17 cellular contexts compared by ENCODE assay signal in genomic region chr20:45863543-45864470, GRCh38. TPM values are rescaled to one million over a fixed set of nuclear protein-coding genes. Genes with fewer than 3 reads are reported as not detected.
DNase-seq lines count a peak whose midpoint lies in the region; ATAC-seq, FAIRE-seq and TF ChIP-seq lines count a peak whose summit lies in the region.
"Had no signal": no experiment of that assay in that cellular context is flagged by ENCODE, and none has a peak within 500 bp of the region (broad histone marks: within the 10 kb centered on the region; RNA-seq: fewer than 3 reads in every experiment).

No MANE protein-coding gene starts in this region.

- H3K27ac Mint-ChIP-seq in glutamatergic neuron (ENCODE audit: unreplicated experiment) = no peak overlapping the region

- no peaks in the 10 kb centered on the region for H3K79me2 ChIP-seq in HepG2 (ENCODE audit: insufficient read depth, low read length)

- no TSS peak for BruUV-seq in HepG2 (replicated peaks; lab: Mats Ljungman, UMichigan)

- no peak overlapping the region for H3K4me3 Mint-ChIP-seq in glutamatergic neuron (ENCODE audit: unreplicated experiment)

- no peaks in the 10 kb centered on the region for H3K36me3 Mint-ChIP-seq in glutamatergic neuron (ENCODE audit: unreplicated experiment)

- H3K4me3 ChIP-seq in HepG2 (replicated peaks in 1 of 3; ENCODE audit: insufficient read depth in 1 of 3, low read depth in 2 of 3, low read length in 3 of 3) = 0 out of 6 replicates have a peak overlapping the region, but pooled peaks of 1 of the 3 experiments have one; percentile 8
- H3K4me3 ChIP-seq: PC-9 had no signal

- H4K20me1 ChIP-seq in HepG2 (ENCODE audit: insufficient read depth, low read length) = no peaks in the 10 kb centered on the region

- no peaks in the 10 kb centered on the region for H3K9me3 Mint-ChIP-seq in glutamatergic neuron (ENCODE audit: unreplicated experiment)

- no peaks in the 10 kb centered on the region for H3K27me3 ChIP-seq in HepG2 (ENCODE audit: control insufficient read depth in 1 of 2, insufficient read depth in 2 of 2, low read length in 2 of 2)

- H3K9ac ChIP-seq in HepG2 (ENCODE audit: insufficient read depth, low read depth, low read length) = no peak overlapping the region

- ATAC-seq in HepG2 = peak; percentile 98
- ATAC-seq in GM18505 (IDR thresholded peaks at IDR 0.05; ENCODE audit: unreplicated experiment) = no peak

- H3K9me3 ChIP-seq in HepG2 (ENCODE audit: low read length) = no peaks in the 10 kb centered on the region

- intact Hi-C loops in HepG2 (cut with micrococcal nuclease; ENCODE audit: unreplicated experiment) = no loop called here

- no peak overlapping the region for H2AFZ ChIP-seq in HepG2 (ENCODE audit: low read length)
- H2AFZ ChIP-seq: PC-9 had no signal

- no peak; the same call in 1 of the 2 replicates for TF ChIP-seq RAD21 in HepG2 (CRISPR knock-in tag; IDR thresholded peaks at IDR 0.05)

- TF ChIP-seq CTCF in HepG2 (CRISPR knock-in tag; IDR thresholded peaks at IDR 0.05) = no peak; the same call in 1 of the 2 replicates
- TF ChIP-seq CTCF in glutamatergic neuron (IDR thresholded peaks at IDR 0.05; ENCODE audit: partially characterized antibody, unreplicated experiment) = no peak

- peak overlapping the region; percentile 63 for H3K27ac ChIP-seq in HepG2 (ENCODE audit: extremely low read length, insufficient read depth, low read length)
- H3K27ac ChIP-seq: PC-9 had no signal

- no peaks in the 10 kb centered on the region for H3K36me3 ChIP-seq in HepG2 (replicated peaks in 1 of 2; ENCODE audit: control insufficient read depth in 1 of 2, insufficient read depth in 2 of 2, low read length in 2 of 2)

- CTCF ChIA-PET in HepG2 (lab: Yijun Ruan, JAX; ENCODE audit: low intra/inter-chr PET ratio, low total read pairs) = no interaction called here

- in situ Hi-C loops in HepG2 (cut with HindIII; ENCODE audit: extremely low pct_ligation_motif_present, low pct_unique_long_range_greater_than_20kb) = no loop called here

- peak overlapping the region; percentile 57 for H3K4me2 ChIP-seq in HepG2 (ENCODE audit: low read depth, low read length)
- H3K4me2 ChIP-seq: PC-9 had no signal

- peak; percentile 85 for FAIRE-seq in HepG2 (lab: Jason Lieb, UNC)
- FAIRE-seq: GM12892 had no signal

- no peaks in the 10 kb centered on the region for H3K27me3 Mint-ChIP-seq in glutamatergic neuron (ENCODE audit: unreplicated experiment)

- no peak for TF ChIP-seq POLR2A in HepG2 (IDR thresholded peaks at IDR 0.05; ENCODE audit: insufficient read depth in 1 of 2, low read depth in 2 of 2, low read length in 2 of 2)
- no peak for TF ChIP-seq POLR2A in GM18505 (IDR thresholded peaks at IDR 0.05; ENCODE audit: borderline replicate concordance, extremely low read depth, insufficient read depth, insufficient read length)

- peaks cover 92% of the 10 kb centered on the region for H3K4me1 ChIP-seq in HepG2 (ENCODE audit: insufficient read depth, low read length)

- WGBS in HepG2 (ENCODE audit: low lambda C conversion rate) = 17% methylated on average over 7 of the region's 7 CpGs

- H3K4me1 Mint-ChIP-seq in glutamatergic neuron (ENCODE audit: low read depth, unreplicated experiment) = no peaks in the 10 kb centered on the region

- POLR2A ChIA-PET in HepG2 (lab: Yijun Ruan, JAX) = interaction anchor here (0.7 to 5.8 kb wide), 22 partner anchors 9 to 107 kb away, joined by 3 to 53 read pairs (median 4); partner anchors contain the start of genes CTSA, DNTTIP1, NEURL2 and PCIF1

- TF ChIP-seq EP300 in HepG2 (IDR thresholded peaks at IDR 0.05; ENCODE audit: low read depth in 2 of 2, low read length in 2 of 2) (peak in 1 of 2 experiments; percentile 81; a peak in 3 of 4 replicates), HepG2 (CRISPR knock-in tag; IDR thresholded peaks at IDR 0.05; ENCODE audit: borderline replicate concordance) (no peak; the same call in 1 of the 2 replicates)

- DNase-seq in DMS153 treated with DMSO at 0.1 percent for 48 hours (lab: John Stamatoyannopoulos, UW; ENCODE audit: unreplicated experiment) = peak; percentile 14
- DNase-seq in MV-4-11 (lab: John Stamatoyannopoulos, UW) = peak; percentile 6
- peak; percentile 2 for DNase-seq in NCI-H774 (lab: John Stamatoyannopoulos, UW)
- peak; percentile 97 for DNase-seq in HepG2 (ENCODE audit: low spot score)
- DNase-seq in glutamatergic neuron = no peak
- DNase-seq in NCI-H1436 treated with DMSO at 0.1 percent for 48 hours (lab: John Stamatoyannopoulos, UW) = no peak
- no peak for DNase-seq in H4 (ENCODE audit: low spot score)
- DNase-seq: AML-193, DND-41, GDM1, KBM-7, NCI-H1105 treated with DMSO at 0.1 percent for 48 hours, NCI-H1930, PC-9 had no signal

RNA-seq across cellular contexts. Expression of gene ZSWIM3, which starts 6.4 kb away (rescaled TPM):
- total RNA-seq in HepG2 (2016; rRNA removed; fragmentation: Illumina TruSeq; extraction: Trizol) = 5.8 and 7.3 TPM in 2 replicates
- total RNA-seq in HepG2 (2016; cell fraction: cytosol; rRNA removed; fragmentation: Illumina TruSeq; extraction: Trizol; ENCODE audit: low read depth) = 0.81 and 1.2 TPM in 2 replicates
- total RNA-seq in HepG2 (2016; cell fraction: insoluble cytoplasmic fraction; rRNA removed; fragmentation: Illumina TruSeq; extraction: Trizol) = 5.4 and 6.5 TPM in 2 replicates
- 2.4 and 2.6 TPM in 2 replicates for total RNA-seq in HepG2 (2016; cell fraction: membrane; rRNA removed; fragmentation: Illumina TruSeq; extraction: Trizol)
- total RNA-seq in HepG2 (2016; cell fraction: nucleus; rRNA removed; fragmentation: Illumina TruSeq; extraction: Trizol) = 3.2 and 3.8 TPM in 2 replicates
- 5.2 and 7.1 TPM in 2 replicates for polyA plus RNA-seq in HepG2 (2011; rRNA removed)
- 5.2 and 6.1 TPM in 2 replicates for polyA plus RNA-seq in HepG2 (2011; cell fraction: cytosol; rRNA removed)
- polyA plus RNA-seq in HepG2 (2011; cell fraction: nucleus; rRNA removed) = 3.7 and 5.1 TPM in 2 replicates
- polyA plus RNA-seq in HepG2 (2012) = 3.8 and 4.3 TPM in 2 replicates
- polyA plus RNA-seq in HepG2 (2016; cell fraction: cytosol; fragmentation: Illumina TruSeq; extraction: Trizol; ENCODE audit: low read depth) = 0.27 and 0.34 TPM in 2 replicates
- polyA plus RNA-seq in HepG2 (2016; cell fraction: insoluble cytoplasmic fraction; fragmentation: Illumina TruSeq; extraction: Trizol; ENCODE audit: low read depth) = 3.5 and 4.2 TPM in 2 replicates
- polyA plus RNA-seq in HepG2 (2016; cell fraction: membrane; fragmentation: Illumina TruSeq; extraction: Trizol; ENCODE audit: low read depth) = 0.60 and 1.0 TPM in 2 replicates
- 4.9 and 5.3 TPM in 2 replicates for polyA plus RNA-seq in HepG2 (2016; cell fraction: nucleus; fragmentation: Illumina TruSeq; extraction: Trizol; ENCODE audit: insufficient read depth, low read depth)
- 18.3 and 18.9 TPM in 2 replicates for polyA minus RNA-seq in HepG2 (2011; rRNA and poly(A)+ RNA removed; ENCODE audit: low replicate concordance)
- 6.0 and 8.8 TPM in 2 replicates for polyA minus RNA-seq in HepG2 (2011; cell fraction: cytosol; rRNA and poly(A)+ RNA removed)
- 3.6 and 5.2 TPM in 2 replicates for polyA minus RNA-seq in HepG2 (2011; cell fraction: nucleus; rRNA and poly(A)+ RNA removed)
- 7.9 TPM for total RNA-seq in glutamatergic neuron (ENCODE audit: unreplicated experiment)
- 3.5 and 4.6 TPM in 2 replicates for total RNA-seq in H4 (2014; rRNA removed; shearing (Covaris generic))

RNA-seq across cellular contexts. Expression of gene ACOT8, which starts 6.6 kb away (rescaled TPM):
- total RNA-seq in HepG2 (2016; rRNA removed; fragmentation: Illumina TruSeq; extraction: Trizol) (31.4 and 39.1 TPM in 2 replicates), glutamatergic neuron (ENCODE audit: unreplicated experiment) (33.8 TPM)
- 13.6 and 16.0 TPM in 2 replicates for total RNA-seq in HepG2 (2016; cell fraction: cytosol; rRNA removed; fragmentation: Illumina TruSeq; extraction: Trizol; ENCODE audit: low read depth)
- total RNA-seq in HepG2 (2016; cell fraction: insoluble cytoplasmic fraction; rRNA removed; fragmentation: Illumina TruSeq; extraction: Trizol) = 30.3 and 38.0 TPM in 2 replicates
- 19.0 and 20.4 TPM in 2 replicates for total RNA-seq in HepG2 (2016; cell fraction: membrane; rRNA removed; fragmentation: Illumina TruSeq; extraction: Trizol)
- 17.7 and 20.1 TPM in 2 replicates for total RNA-seq in HepG2 (2016; cell fraction: nucleus; rRNA removed; fragmentation: Illumina TruSeq; extraction: Trizol)
- polyA plus RNA-seq in HepG2 (2011; rRNA removed) = 45.5 and 54.4 TPM in 2 replicates
- polyA plus RNA-seq in HepG2 (2011; cell fraction: cytosol; rRNA removed) = 50.4 and 73.4 TPM in 2 replicates
- polyA plus RNA-seq in HepG2 (2011; cell fraction: nucleus; rRNA removed) = 70.1 and 71.8 TPM in 2 replicates
- polyA plus RNA-seq in HepG2 (2012) = 16.3 and 20.3 TPM in 2 replicates
- polyA plus RNA-seq in HepG2 (2016; cell fraction: cytosol; fragmentation: Illumina TruSeq; extraction: Trizol; ENCODE audit: low read depth) = 11.4 and 13.6 TPM in 2 replicates
- 33.1 and 35.2 TPM in 2 replicates for polyA plus RNA-seq in HepG2 (2016; cell fraction: insoluble cytoplasmic fraction; fragmentation: Illumina TruSeq; extraction: Trizol; ENCODE audit: low read depth)
- 13.3 and 16.5 TPM in 2 replicates for polyA plus RNA-seq in HepG2 (2016; cell fraction: membrane; fragmentation: Illumina TruSeq; extraction: Trizol; ENCODE audit: low read depth)
- polyA plus RNA-seq in HepG2 (2016; cell fraction: nucleus; fragmentation: Illumina TruSeq; extraction: Trizol; ENCODE audit: insufficient read depth, low read depth) = 27.1 and 29.1 TPM in 2 replicates
- polyA minus RNA-seq in HepG2 (2011; rRNA and poly(A)+ RNA removed; ENCODE audit: low replicate concordance) = 60.4 and 71.0 TPM in 2 replicates
- 13.3 and 13.7 TPM in 2 replicates for polyA minus RNA-seq in HepG2 (2011; cell fraction: cytosol; rRNA and poly(A)+ RNA removed)
- polyA minus RNA-seq in HepG2 (2011; cell fraction: nucleus; rRNA and poly(A)+ RNA removed) = 30.1 and 36.4 TPM in 2 replicates
- total RNA-seq in H4 (2014; rRNA removed; shearing (Covaris generic)) = 43.1 and 47.4 TPM in 2 replicates

RNA-seq across cellular contexts. Expression of gene ZSWIM1, which starts 17.2 kb away (rescaled TPM):
- total RNA-seq in HepG2 (2016; rRNA removed; fragmentation: Illumina TruSeq; extraction: Trizol) (11.7 and 16.5 TPM in 2 replicates), glutamatergic neuron (ENCODE audit: unreplicated experiment) (10.2 TPM)
- 3.2 and 3.6 TPM in 2 replicates for total RNA-seq in HepG2 (2016; cell fraction: cytosol; rRNA removed; fragmentation: Illumina TruSeq; extraction: Trizol; ENCODE audit: low read depth)
- 12.7 and 15.4 TPM in 2 replicates for total RNA-seq in HepG2 (2016; cell fraction: insoluble cytoplasmic fraction; rRNA removed; fragmentation: Illumina TruSeq; extraction: Trizol)
- 11.0 and 11.3 TPM in 2 replicates for total RNA-seq in HepG2 (2016; cell fraction: membrane; rRNA removed; fragmentation: Illumina TruSeq; extraction: Trizol)
- total RNA-seq in HepG2 (2016; cell fraction: nucleus; rRNA removed; fragmentation: Illumina TruSeq; extraction: Trizol) = 5.7 and 7.6 TPM in 2 replicates
- 9.0 and 9.5 TPM in 2 replicates for polyA plus RNA-seq in HepG2 (2011; rRNA removed)
- polyA plus RNA-seq in HepG2 (2011; cell fraction: cytosol; rRNA removed) = 7.0 and 7.5 TPM in 2 replicates
- polyA plus RNA-seq in HepG2 (2011; cell fraction: nucleus; rRNA removed) = 12.5 and 14.3 TPM in 2 replicates
- 10.5 and 11.2 TPM in 2 replicates for polyA plus RNA-seq in HepG2 (2012)
- polyA plus RNA-seq in HepG2 (2016; cell fraction: cytosol; fragmentation: Illumina TruSeq; extraction: Trizol; ENCODE audit: low read depth) = 2.1 TPM in 2 replicates
- 13.3 and 15.8 TPM in 2 replicates for polyA plus RNA-seq in HepG2 (2016; cell fraction: insoluble cytoplasmic fraction; fragmentation: Illumina TruSeq; extraction: Trizol; ENCODE audit: low read depth)
- polyA plus RNA-seq in HepG2 (2016; cell fraction: membrane; fragmentation: Illumina TruSeq; extraction: Trizol; ENCODE audit: low read depth) = 5.7 and 6.2 TPM in 2 replicates
- polyA plus RNA-seq in HepG2 (2016; cell fraction: nucleus; fragmentation: Illumina TruSeq; extraction: Trizol; ENCODE audit: insufficient read depth, low read depth) = 12.4 and 13.9 TPM in 2 replicates
- 41.6 and 51.8 TPM in 2 replicates for polyA minus RNA-seq in HepG2 (2011; rRNA and poly(A)+ RNA removed; ENCODE audit: low replicate concordance)
- 12.9 and 15.0 TPM in 2 replicates for polyA minus RNA-seq in HepG2 (2011; cell fraction: cytosol; rRNA and poly(A)+ RNA removed)
- 10.4 and 12.7 TPM in 2 replicates for polyA minus RNA-seq in HepG2 (2011; cell fraction: nucleus; rRNA and poly(A)+ RNA removed)
- 7.2 and 10.2 TPM in 2 replicates for total RNA-seq in H4 (2014; rRNA removed; shearing (Covaris generic))

RNA-seq across cellular contexts. Expression of gene SPATA25, which starts 23.6 kb away (rescaled TPM):
- 3.3 and 7.6 TPM in 2 replicates for total RNA-seq in HepG2 (2016; rRNA removed; fragmentation: Illumina TruSeq; extraction: Trizol)
- total RNA-seq in HepG2 (2016; cell fraction: cytosol; rRNA removed; fragmentation: Illumina TruSeq; extraction: Trizol; ENCODE audit: low read depth) = 0.35 and 0.40 TPM in 2 replicates
- 2.3 and 8.1 TPM in 2 replicates for total RNA-seq in HepG2 (2016; cell fraction: insoluble cytoplasmic fraction; rRNA removed; fragmentation: Illumina TruSeq; extraction: Trizol)
- total RNA-seq in HepG2 (2016; cell fraction: membrane; rRNA removed; fragmentation: Illumina TruSeq; extraction: Trizol) = 2.3 TPM in 2 replicates
- total RNA-seq in HepG2 (2016; cell fraction: nucleus; rRNA removed; fragmentation: Illumina TruSeq; extraction: Trizol) = 13.0 and 19.1 TPM in 2 replicates
- polyA plus RNA-seq in HepG2 (2011; rRNA removed) = 4.8 and 8.9 TPM in 2 replicates
- polyA plus RNA-seq in HepG2 (2011; cell fraction: cytosol; rRNA removed) = 1.8 and 3.7 TPM in 2 replicates
- polyA plus RNA-seq in HepG2 (2011; cell fraction: nucleus; rRNA removed) = 44.5 and 49.8 TPM in 2 replicates
- polyA plus RNA-seq in HepG2 (2012) = 2.1 and 3.2 TPM in 2 replicates
- 0.34 and 0.51 TPM in 2 replicates for polyA plus RNA-seq in HepG2 (2016; cell fraction: cytosol; fragmentation: Illumina TruSeq; extraction: Trizol; ENCODE audit: low read depth)
- polyA plus RNA-seq in HepG2 (2016; cell fraction: insoluble cytoplasmic fraction; fragmentation: Illumina TruSeq; extraction: Trizol; ENCODE audit: low read depth) = 1.0 and 1.7 TPM in 2 replicates
- 0.37 and 1.7 TPM in 2 replicates for polyA plus RNA-seq in HepG2 (2016; cell fraction: membrane; fragmentation: Illumina TruSeq; extraction: Trizol; ENCODE audit: low read depth)
- polyA plus RNA-seq in HepG2 (2016; cell fraction: nucleus; fragmentation: Illumina TruSeq; extraction: Trizol; ENCODE audit: insufficient read depth, low read depth) = 23.9 and 34.2 TPM in 2 replicates
- 3.0 and 7.4 TPM in 2 replicates for polyA minus RNA-seq in HepG2 (2011; rRNA and poly(A)+ RNA removed; ENCODE audit: low replicate concordance)
- polyA minus RNA-seq in HepG2 (2011; cell fraction: cytosol; rRNA and poly(A)+ RNA removed) = 1.8 and 2.4 TPM in 2 replicates
- polyA minus RNA-seq in HepG2 (2011; cell fraction: nucleus; rRNA and poly(A)+ RNA removed) = 19.0 and 20.9 TPM in 2 replicates
- total RNA-seq in glutamatergic neuron (ENCODE audit: unreplicated experiment) = 1.2 TPM
- total RNA-seq in H4 (2014; rRNA removed; shearing (Covaris generic)) = 0.12 and 1.0 TPM in 2 replicates
- total RNA-seq: NCI-H460 had no signal

RNA-seq across cellular contexts. Expression of gene NEURL2, which starts 27.2 kb away (rescaled TPM):
- 4.1 and 9.7 TPM in 2 replicates for total RNA-seq in HepG2 (2016; rRNA removed; fragmentation: Illumina TruSeq; extraction: Trizol)
- total RNA-seq in HepG2 (2016; cell fraction: cytosol; rRNA removed; fragmentation: Illumina TruSeq; extraction: Trizol; ENCODE audit: low read depth) = 6.7 and 8.8 TPM in 2 replicates
- 6.0 and 9.5 TPM in 2 replicates for total RNA-seq in HepG2 (2016; cell fraction: insoluble cytoplasmic fraction; rRNA removed; fragmentation: Illumina TruSeq; extraction: Trizol)
- 7.3 and 9.1 TPM in 2 replicates for total RNA-seq in HepG2 (2016; cell fraction: membrane; rRNA removed; fragmentation: Illumina TruSeq; extraction: Trizol)
- 14.4 and 18.5 TPM in 2 replicates for total RNA-seq in HepG2 (2016; cell fraction: nucleus; rRNA removed; fragmentation: Illumina TruSeq; extraction: Trizol)
- polyA plus RNA-seq in HepG2 (2011; rRNA removed) = 7.2 and 12.2 TPM in 2 replicates
- polyA plus RNA-seq in HepG2 (2011; cell fraction: cytosol; rRNA removed) = 3.7 and 6.3 TPM in 2 replicates
- 57.9 and 58.9 TPM in 2 replicates for polyA plus RNA-seq in HepG2 (2011; cell fraction: nucleus; rRNA removed)
- 4.2 and 4.6 TPM in 2 replicates for polyA plus RNA-seq in HepG2 (2012)
- 4.1 and 4.3 TPM in 2 replicates for polyA plus RNA-seq in HepG2 (2016; cell fraction: cytosol; fragmentation: Illumina TruSeq; extraction: Trizol; ENCODE audit: low read depth)
- polyA plus RNA-seq in HepG2 (2016; cell fraction: insoluble cytoplasmic fraction; fragmentation: Illumina TruSeq; extraction: Trizol; ENCODE audit: low read depth) = 4.2 and 4.9 TPM in 2 replicates
- polyA plus RNA-seq in HepG2 (2016; cell fraction: membrane; fragmentation: Illumina TruSeq; extraction: Trizol; ENCODE audit: low read depth) = 3.9 and 4.0 TPM in 2 replicates
- 18.5 and 19.4 TPM in 2 replicates for polyA plus RNA-seq in HepG2 (2016; cell fraction: nucleus; fragmentation: Illumina TruSeq; extraction: Trizol; ENCODE audit: insufficient read depth, low read depth)
- polyA minus RNA-seq in HepG2 (2011; rRNA and poly(A)+ RNA removed; ENCODE audit: low replicate concordance) = 1.3 and 16.0 TPM in 2 replicates
- 1.9 and 2.1 TPM in 2 replicates for polyA minus RNA-seq in HepG2 (2011; cell fraction: cytosol; rRNA and poly(A)+ RNA removed)
- 24.2 and 27.4 TPM in 2 replicates for polyA minus RNA-seq in HepG2 (2011; cell fraction: nucleus; rRNA and poly(A)+ RNA removed)
- total RNA-seq in glutamatergic neuron (ENCODE audit: unreplicated experiment) = 3.5 TPM
- 0.99 and 1.8 TPM in 2 replicates for total RNA-seq in H4 (2014; rRNA removed; shearing (Covaris generic))

Comparison
In these comparisons a context has a peak if more than half of its experiments do, and no peak if none do; other contexts are left out.
1. DNase-seq: peak in DMS153 treated with DMSO at 0.1 percent for 48 hours (single experiment), MV-4-11 (single experiment), NCI-H774 (single experiment) and HepG2 (single experiment); none in glutamatergic neuron (single experiment), NCI-H1436 treated with DMSO at 0.1 percent for 48 hours (single experiment) and H4 (single experiment).